ENCODE assay signal across 1 cellular context in the genomic region with DNA sequence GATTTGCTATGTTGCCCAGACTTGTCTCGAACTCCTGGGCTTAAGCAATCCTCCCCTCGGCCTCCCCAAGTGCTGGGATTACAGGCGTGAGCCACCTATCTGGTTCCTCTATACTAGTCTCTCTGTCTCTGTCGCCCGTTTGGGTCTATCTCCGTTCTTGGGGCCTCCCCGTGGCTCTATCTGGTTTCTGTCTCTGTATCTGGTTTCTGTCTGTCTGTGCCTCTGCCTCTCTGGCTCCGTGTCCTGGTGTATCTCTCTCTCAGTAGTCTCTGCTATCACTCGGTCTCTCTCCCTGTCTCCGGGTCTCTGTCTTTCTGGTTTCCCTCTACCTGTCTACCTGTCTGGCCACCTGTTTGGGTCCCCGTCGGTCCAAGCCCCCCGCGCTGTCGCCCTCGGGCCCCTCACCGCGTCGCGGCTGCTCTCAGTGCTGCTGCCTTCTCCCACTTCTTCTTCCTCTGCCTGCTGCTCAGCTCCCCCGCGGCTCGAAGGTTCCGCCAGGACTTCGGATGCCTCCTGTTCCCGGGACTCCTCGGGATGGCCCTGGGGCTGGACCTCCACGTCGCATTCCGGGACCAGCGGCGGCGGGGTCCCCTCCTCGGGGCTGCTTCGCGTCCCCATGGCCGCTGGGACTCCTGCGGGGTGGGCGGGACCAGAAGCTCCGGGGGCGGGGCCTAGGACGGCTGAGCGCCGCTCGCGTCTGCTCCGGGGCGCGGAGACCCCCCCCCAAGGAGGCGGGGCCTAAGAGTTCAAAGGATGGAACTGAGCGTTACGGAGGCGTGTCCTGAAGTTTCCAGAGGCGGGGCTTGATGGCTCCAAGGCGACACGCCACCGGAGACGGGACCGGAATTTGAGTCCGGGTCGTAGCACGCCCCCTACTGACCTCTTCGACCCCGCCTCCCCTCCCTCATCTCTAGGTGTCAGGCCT.
A peak's percentile ranks its signal among the peaks of the same experiment; 100 is the strongest.
TF ChIP-seq lines count a peak whose summit lies in the region.

No MANE protein-coding gene starts in this region.

TF ChIP-seq in GM12878, 131 proteins besides CTCF, POLR2A, EP300 and RAD21:
- TF ChIP-seq NFYA (IDR thresholded peaks at IDR 0.05; ENCODE audit: borderline replicate concordance, low read depth, low read length): no peak
- TF ChIP-seq FOXM1 (IDR thresholded peaks at IDR 0.05; ENCODE audit: low read depth, low read length): no peak
- peak; percentile 58; the same call in 1 of the 2 replicates for TF ChIP-seq NR2F1 (conservative IDR thresholded peaks at IDR 0.05)
- peak; percentile 52; the same call in 1 of the 2 replicates for TF ChIP-seq NBN (IDR thresholded peaks at IDR 0.05)
- TF ChIP-seq LARP7 (IDR thresholded peaks at IDR 0.05): peak; percentile 71; the same call in 1 of the 2 replicates
- TF ChIP-seq, protein P1, sequence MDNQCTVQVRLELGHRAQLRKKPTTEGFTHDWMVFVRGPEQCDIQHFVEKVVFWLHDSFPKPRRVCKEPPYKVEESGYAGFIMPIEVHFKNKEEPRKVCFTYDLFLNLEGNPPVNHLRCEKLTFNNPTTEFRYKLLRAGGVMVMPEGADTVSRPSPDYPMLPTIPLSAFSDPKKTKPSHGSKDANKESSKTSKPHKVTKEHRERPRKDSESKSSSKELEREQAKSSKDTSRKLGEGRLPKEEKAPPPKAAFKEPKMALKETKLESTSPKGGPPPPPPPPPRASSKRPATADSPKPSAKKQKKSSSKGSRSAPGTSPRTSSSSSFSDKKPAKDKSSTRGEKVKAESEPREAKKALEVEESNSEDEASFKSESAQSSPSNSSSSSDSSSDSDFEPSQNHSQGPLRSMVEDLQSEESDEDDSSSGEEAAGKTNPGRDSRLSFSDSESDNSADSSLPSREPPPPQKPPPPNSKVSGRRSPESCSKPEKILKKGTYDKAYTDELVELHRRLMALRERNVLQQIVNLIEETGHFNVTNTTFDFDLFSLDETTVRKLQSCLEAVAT (IDR thresholded peaks at IDR 0.05): peak; percentile 68; the same call in 1 of the 2 replicates
- 0 out of 2 replicates have a peak, but pooled peaks have one; percentile 40 for TF ChIP-seq CHD1 (IDR thresholded peaks at IDR 0.05; ENCODE audit: low read depth, low read length)
- TF ChIP-seq POLR2AphosphoS5 (IDR thresholded peaks at IDR 0.05; ENCODE audit: low read length): no peak
- no peak for TF ChIP-seq PAX5 (IDR thresholded peaks at IDR 0.05; ENCODE audit: borderline replicate concordance, low read depth, low read length)
- no peak for TF ChIP-seq ZBED1 (IDR thresholded peaks at IDR 0.05; ENCODE audit: borderline replicate concordance)
- TF ChIP-seq EGR1 (IDR thresholded peaks at IDR 0.05; ENCODE audit: borderline replicate concordance in 1 of 2, low read depth in 2 of 2, low read length in 2 of 2): peak in 1 of 2 experiments; percentile 47; a peak in 1 of 3 replicates
- 0 out of 2 replicates have a peak, but pooled peaks have one; percentile 44 for TF ChIP-seq MAX (IDR thresholded peaks at IDR 0.05; ENCODE audit: low read depth, low read length)
- no peak for TF ChIP-seq MYB (IDR thresholded peaks at IDR 0.05; ENCODE audit: borderline replicate concordance, low read depth, low read length)
- no peak for TF ChIP-seq NFXL1 (IDR thresholded peaks at IDR 0.05; ENCODE audit: borderline replicate concordance)
- TF ChIP-seq MXI1 (IDR thresholded peaks at IDR 0.05; ENCODE audit: low read depth, low read length): peak; percentile 45; the same call in 1 of the 2 replicates
- peak; percentile 22; the same call in 1 of the 2 replicates for TF ChIP-seq RUNX3 (IDR thresholded peaks at IDR 0.05; ENCODE audit: low read length)
- TF ChIP-seq PKNOX1 (IDR thresholded peaks at IDR 0.05): peak; percentile 67; the same call in 1 of the 2 replicates
- TF ChIP-seq IKZF1 (conservative IDR thresholded peaks at IDR 0.05): peak; percentile 49
- TF ChIP-seq KDM1A (IDR thresholded peaks at IDR 0.05; ENCODE audit: borderline replicate concordance): no peak
- 0 out of 2 replicates have a peak, but pooled peaks have one; percentile 35 for TF ChIP-seq MTA2 (IDR thresholded peaks at IDR 0.05; ENCODE audit: low read depth)
- 0 out of 2 replicates have a peak, but pooled peaks have one; percentile 36 for TF ChIP-seq HDGF (IDR thresholded peaks at IDR 0.05)
- no peak for TF ChIP-seq MEF2B (IDR thresholded peaks at IDR 0.05; ENCODE audit: partially characterized antibody, poor library complexity, severe bottlenecking)
- peak; percentile 68 for TF ChIP-seq NR2C1 (IDR thresholded peaks at IDR 0.05)
- peak; percentile 38; the same call in 1 of the 2 replicates for TF ChIP-seq SPI1 (IDR thresholded peaks at IDR 0.05; ENCODE audit: borderline replicate concordance, insufficient read depth, low read depth, low read length)
- peak in 1 of 2 experiments; percentile 20; a peak in 2 of 4 replicates for TF ChIP-seq IKZF2 (IDR thresholded peaks at IDR 0.05)
- peak in 1 of 2 experiments; percentile 11; a peak in 1 of 4 replicates for TF ChIP-seq BHLHE40 (IDR thresholded peaks at IDR 0.05; ENCODE audit: borderline replicate concordance in 1 of 2, low read depth in 2 of 2, low read length in 1 of 2)
- TF ChIP-seq SP1 (IDR thresholded peaks at IDR 0.05; ENCODE audit: low read depth, low read length): peak; percentile 9
- peak; percentile 71 for TF ChIP-seq YY1 (IDR thresholded peaks at IDR 0.05; ENCODE audit: low read depth, low read length)
- TF ChIP-seq SIN3A (IDR thresholded peaks at IDR 0.05; ENCODE audit: low read depth, low read length): peak; percentile 59; the same call in 1 of the 2 replicates
- TF ChIP-seq FOS (IDR thresholded peaks at IDR 0.05; ENCODE audit: borderline replicate concordance, extremely low read depth, insufficient read length): no peak
- TF ChIP-seq CREM (IDR thresholded peaks at IDR 0.05; ENCODE audit: low read depth): no peak
- no peak for TF ChIP-seq RAD51 (IDR thresholded peaks at IDR 0.05)
- peak; percentile 21; the same call in 1 of the 2 replicates for TF ChIP-seq TAF1 (IDR thresholded peaks at IDR 0.05; ENCODE audit: borderline replicate concordance, low read depth, low read length)
- TF ChIP-seq GATAD2B (conservative IDR thresholded peaks at IDR 0.05; ENCODE audit: low read depth): peak; percentile 59
TF ChIP-seq in GM12878: peak in this region for 22.
